ENCODE assay signal across 18 cellular contexts in the genomic region with DNA sequence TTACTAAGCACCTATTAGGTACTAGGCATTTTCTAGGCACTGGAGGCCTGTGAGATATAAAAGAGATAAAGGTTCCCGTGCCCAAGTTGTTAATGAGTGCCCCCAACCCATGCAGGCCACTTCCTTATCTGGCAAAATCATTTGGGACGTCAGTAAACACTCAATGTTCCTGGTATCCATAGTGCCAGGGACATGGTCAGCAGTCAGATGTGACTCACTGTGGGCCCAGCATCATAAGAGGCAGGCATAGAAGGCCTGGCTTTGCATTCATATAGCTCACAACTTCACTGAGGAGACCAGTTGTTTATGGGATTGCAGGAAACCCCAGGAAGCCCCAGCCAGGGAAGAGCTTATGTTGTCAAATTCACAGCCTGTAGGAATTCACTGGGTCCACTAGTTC.
"Had no signal": no experiment of that assay in that cellular context is flagged by ENCODE, and none has a peak within 500 bp of the region (broad histone marks: within the 10 kb centered on the region; RNA-seq: fewer than 3 reads in every experiment).

No MANE protein-coding gene starts in this region.

- H3K27me3 ChIP-seq: colonic mucosa, gastroesophageal sphincter had no signal

- H3K36me3 ChIP-seq: colonic mucosa, gastroesophageal sphincter, heart right ventricle, left ventricle myocardium inferior, tibial artery had no signal

- ATAC-seq: gastroesophageal sphincter; heart right ventricle; stimulated activated naive CD8-positive, alpha-beta T cell treated with anti-CD3 and anti-CD28 coated beads, Interleukin-15, Interleukin-2, amounts not matched to agents 100 U/mL and 50 U/mL, for 24 hours had no signal

- DNase-seq: activated CD4-positive, CD25-positive, alpha-beta regulatory T cell treated with anti-CD3 and anti-CD28 coated beads, Interleukin-2, amount 50 U/mL, for 72 hours; activated naive CD8-positive, alpha-beta T cell treated with anti-CD3 and anti-CD28 coated beads for 36 hours; amygdala; caudate nucleus; colonic mucosa; erythroblast; heart right ventricle; kidney glomerular epithelial cell; left ventricle myocardium inferior; mammary epithelial cell; occipital lobe; stimulated activated CD4-positive, alpha-beta T cell treated with anti-CD3 and anti-CD28 coated beads, Interleukin-12 subunit alpha, Interleukin-12 subunit beta, amount 100 ng/mL, for 4 hours; stimulated activated CD4-positive, alpha-beta T cell treated with anti-CD3 and anti-CD28 coated beads, Interleukin-1b, Interleukin-23, amount 100 ng/mL, for 48 hours; stimulated activated CD8-positive, alpha-beta memory T cell treated with anti-CD3 and anti-CD28 coated beads, Interleukin-4, amount 100 ng/mL, for 48 hours; stimulated activated naive CD8-positive, alpha-beta T cell treated with anti-CD3 and anti-CD28 coated beads, Interleukin-15, Interleukin-2, amounts not matched to agents 100 U/mL and 50 U/mL, for 24 hours; substantia nigra had no signal

- H3K9me3 ChIP-seq: colonic mucosa had no signal

- H3K4me3 ChIP-seq: colonic mucosa, gastroesophageal sphincter, heart right ventricle, left ventricle myocardium inferior, tibial artery had no signal

- H3K27ac ChIP-seq: colonic mucosa, gastroesophageal sphincter, heart right ventricle, left ventricle myocardium inferior, tibial artery had no signal
